Comparison of ENCODE assay signal across 25 cellular contexts in genomic region chr20:44402391-44403193, GRCh38. TPM values are rescaled to one million over a fixed set of nuclear protein-coding genes. Genes with fewer than 3 reads are reported as not detected.
A peak's percentile ranks its signal among the peaks of the same experiment; 100 is the strongest.
DNase-seq lines count a peak whose midpoint lies in the region; ATAC-seq, FAIRE-seq and TF ChIP-seq lines count a peak whose summit lies in the region.
"Had no signal": no experiment of that assay in that cellular context is flagged by ENCODE, and none has a peak within 500 bp of the region (broad histone marks: within the 10 kb centered on the region; RNA-seq: fewer than 3 reads in every experiment).

No MANE protein-coding gene starts in this region.

- no peak for FAIRE-seq in A549 (lab: Jason Lieb, UNC)

- peaks cover 18% of the 10 kb centered on the region for H3K27me3 Mint-ChIP-seq in nephron (ENCODE audit: low read depth)
- H3K27me3 Mint-ChIP-seq: central memory CD8-positive, alpha-beta T cell had no signal

- no peak for TF ChIP-seq EP300 in A549 (IDR thresholded peaks at IDR 0.05)

- no peaks in the 10 kb centered on the region for H3K9me3 Mint-ChIP-seq in nephron
- H3K9me3 Mint-ChIP-seq: central memory CD8-positive, alpha-beta T cell had no signal

- TF ChIP-seq POLR2A in A549 (IDR thresholded peaks at IDR 0.05; ENCODE audit: low read length), result no peak

- H3K4me1 Mint-ChIP-seq in nephron, result no peaks in the 10 kb centered on the region
- H3K4me1 Mint-ChIP-seq: central memory CD8-positive, alpha-beta T cell had no signal

- H3K9me2 ChIP-seq in hepatocyte (replicated peaks; ENCODE audit: insufficient read depth), result no peaks in the 10 kb centered on the region

- intact Hi-C loops in sciatic nerve (cut with DNase I), result no loop called here

- WGBS in A549 (ENCODE audit: missing lambda C conversion rate), result 86% methylated on average over 16 of the region's 18 CpGs
- 63% methylated on average over 18 of the region's 18 CpGs for WGBS in hepatocyte (ENCODE audit: low lambda C conversion rate, missing lambda C conversion rate)

- no peaks in the 10 kb centered on the region for H3K36me3 ChIP-seq in hepatocyte (replicated peaks; ENCODE audit: insufficient read depth, low read depth)
- H3K36me3 ChIP-seq: gastroesophageal sphincter, neutrophil, right atrium auricular region, suprapubic skin had no signal

- H3K79me2 ChIP-seq in hepatocyte, result peaks cover 51% of the 10 kb centered on the region

- H3K4me1 ChIP-seq in A549, result peaks cover 70% of the 10 kb centered on the region
- H3K4me1 ChIP-seq in hepatocyte (ENCODE audit: insufficient read depth), result peaks cover 11% of the 10 kb centered on the region
- H3K4me1 ChIP-seq: gastroesophageal sphincter, right atrium auricular region had no signal

- CTCF ChIA-PET in A549 (lab: Yijun Ruan, JAX), result interaction anchor here (1.0 to 1.7 kb wide), 3 partner anchors 11 to 57 kb away, joined by 3 to 7 read pairs (median 3); no protein-coding TSS in a partner anchor

- peak overlapping the region; percentile 75 to 86 for H3K27ac ChIP-seq in A549
- H3K27ac ChIP-seq in hepatocyte, result peak overlapping the region; percentile 97
- H3K27ac ChIP-seq: C4-2B, gastroesophageal sphincter, KMS-11, neutrophil, right atrium auricular region, suprapubic skin had no signal

- H2AFZ ChIP-seq in hepatocyte, result no peak overlapping the region

- peak overlapping the region; percentile 76 for H3K4me2 ChIP-seq in A549
- H3K4me2 ChIP-seq in hepatocyte, result peak overlapping the region; percentile 78
- H3K4me2 ChIP-seq: KMS-11 had no signal

- peak overlapping the region; percentile 56 to 74 (median 68) for H3K4me3 Mint-ChIP-seq in nephron
- H3K4me3 Mint-ChIP-seq: activated T-cell treated with anti-CD3 and anti-CD28 coated beads, Interleukin-2, amount 50 U/mL, for 24 hours; central memory CD8-positive, alpha-beta T cell had no signal

- no peaks in the 10 kb centered on the region for H3K27me3 ChIP-seq in hepatocyte
- H3K27me3 ChIP-seq: neutrophil, right atrium auricular region had no signal

- H3K4me3 ChIP-seq in A549 (peak overlapping the region; percentile 33), hepatocyte (peak overlapping the region; percentile 64)
- H3K4me3 ChIP-seq: gastroesophageal sphincter, right atrium auricular region, suprapubic skin had no signal

- no peak for TF ChIP-seq CTCF in A549 (IDR thresholded peaks at IDR 0.05)
- TF ChIP-seq CTCF in hepatocyte (IDR thresholded peaks at IDR 0.05; ENCODE audit: poor library complexity), result no peak
- no peak for TF ChIP-seq CTCF in nephron (IDR thresholded peaks at IDR 0.05; ENCODE audit: unreplicated experiment in 3 of 3)

- POLR2A ChIA-PET in A549 (lab: Yijun Ruan, JAX), result no interaction called here

- H3K36me3 Mint-ChIP-seq in nephron (ENCODE audit: low read depth), result no peaks in the 10 kb centered on the region

- DNase-seq in A549 (ENCODE audit: low read depth in 1 of 2, low spot score in 1 of 2), result no peak
- DNase-seq in NCI-H146 treated with DMSO at 0.1 percent for 48 hours (lab: John Stamatoyannopoulos, UW; ENCODE audit: unreplicated experiment), result peak; percentile 31
- DNase-seq in hepatocyte (ENCODE audit: low spot score), result peak; percentile 43
- no peak for DNase-seq in midbrain (lab: John Stamatoyannopoulos, UW)
- no peak for DNase-seq in sciatic nerve (ENCODE audit: low spot score)
- no peak for DNase-seq in NCI-H1417 treated with DMSO at 0.1 percent for 48 hours (lab: John Stamatoyannopoulos, UW)
- DNase-seq: activated CD4-positive, CD25-positive, alpha-beta regulatory T cell; activated naive CD4-positive, alpha-beta T cell treated with Interleukin-2 at 50 U/mL for 16 hours; activated T-cell treated with anti-CD3 and anti-CD28 coated beads, Interleukin-2, amount 50 U/mL, for 24 hours; amygdala; DMS153; GF-D8; left cardiac atrium; NCI-H1048; NCI-H2029 treated with DMSO at 0.1 percent for 48 hours; NCI-H524 treated with DMSO at 0.1 percent for 48 hours had no signal

- no peak for TF ChIP-seq RAD21 in A549 (conservative IDR thresholded peaks at IDR 0.05 in 1 of 2, IDR thresholded peaks at IDR 0.05 in 1 of 2)

- no peaks in the 10 kb centered on the region for H3K9me3 ChIP-seq in A549
- H3K9me3 ChIP-seq in hepatocyte (ENCODE audit: low read depth), result no peaks in the 10 kb centered on the region
- H3K9me3 ChIP-seq: gastroesophageal sphincter, neutrophil, right atrium auricular region, suprapubic skin had no signal

- no peaks in the 10 kb centered on the region for H4K20me1 ChIP-seq in hepatocyte (ENCODE audit: insufficient read depth, poor library complexity, severe bottlenecking)

- ATAC-seq in A549 (no peak), sciatic nerve (no peak), GM18517 (IDR thresholded peaks at IDR 0.05; ENCODE audit: unreplicated experiment) (no peak)
- ATAC-seq: gastroesophageal sphincter, left cardiac atrium had no signal

- peak overlapping the region; percentile 25 to 64 (median 31) for H3K27ac Mint-ChIP-seq in nephron
- H3K27ac Mint-ChIP-seq: activated T-cell treated with anti-CD3 and anti-CD28 coated beads, Interleukin-2, amount 50 U/mL, for 24 hours had no signal

TF ChIP-seq in A549, 52 proteins besides CTCF, POLR2A, EP300 and RAD21:
- TF ChIP-seq PBX3 (IDR thresholded peaks at IDR 0.05), result no peak
- TF ChIP-seq POLR2AphosphoS2 (conservative IDR thresholded peaks at IDR 0.05; ENCODE audit: low read length), result no peak
- TF ChIP-seq CHD2 (IDR thresholded peaks at IDR 0.05; ENCODE audit: low read length, partially characterized antibody), result no peak
- no peak for TF ChIP-seq CEBPB (IDR thresholded peaks at IDR 0.05)
- no peak for TF ChIP-seq HOXB13 (CRISPR knock-in tag; IDR thresholded peaks at IDR 0.05; ENCODE audit: low read depth)
- TF ChIP-seq, protein P1, sequence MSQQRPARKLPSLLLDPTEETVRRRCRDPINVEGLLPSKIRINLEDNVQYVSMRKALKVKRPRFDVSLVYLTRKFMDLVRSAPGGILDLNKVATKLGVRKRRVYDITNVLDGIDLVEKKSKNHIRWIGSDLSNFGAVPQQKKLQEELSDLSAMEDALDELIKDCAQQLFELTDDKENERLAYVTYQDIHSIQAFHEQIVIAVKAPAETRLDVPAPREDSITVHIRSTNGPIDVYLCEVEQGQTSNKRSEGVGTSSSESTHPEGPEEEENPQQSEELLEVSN (IDR thresholded peaks at IDR 0.05; ENCODE audit: borderline replicate concordance, low read depth), result no peak
- no peak for TF ChIP-seq RFX5 (IDR thresholded peaks at IDR 0.05)
- TF ChIP-seq, protein P2, sequence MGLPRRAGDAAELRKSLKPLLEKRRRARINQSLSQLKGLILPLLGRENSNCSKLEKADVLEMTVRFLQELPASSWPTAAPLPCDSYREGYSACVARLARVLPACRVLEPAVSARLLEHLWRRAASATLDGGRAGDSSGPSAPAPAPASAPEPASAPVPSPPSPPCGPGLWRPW (IDR thresholded peaks at IDR 0.05), result no peak
TF ChIP-seq in A549: peak in this region for 0.

RNA-seq across cellular contexts. Expression of gene HNF4A, which starts 47.1 kb away (rescaled TPM):
- 20.0 and 23.0 TPM in 2 replicates for polyA plus RNA-seq in A549 (2011; rRNA removed)
- 16.7 and 23.8 TPM in 2 replicates for polyA plus RNA-seq in A549 (2012; cell fraction: cytosol; rRNA removed)
- polyA plus RNA-seq in A549 (2012; cell fraction: nucleus; rRNA removed), result 26.9 and 33.9 TPM in 2 replicates
- 17.5 to 26.2 TPM (median 25.9 TPM) in 3 replicates for polyA plus RNA-seq in A549 (2017; fragmentation: RNase III; extraction: RNeasy Plus Mini Kit Qiagen cat#74134 plus additional on column Dnase treatment)
- 43.7 and 58.8 TPM in 2 replicates for polyA minus RNA-seq in A549 (2011; rRNA and poly(A)+ RNA removed)
- total RNA-seq in hepatocyte, result 66.7 and 88.0 TPM in 2 replicates
- 27.9 and 38.2 TPM in 2 replicates for polyA plus RNA-seq in hepatocyte
- total RNA-seq in sciatic nerve, result not detected
- total RNA-seq: gastroesophageal sphincter, left cardiac atrium, right atrium auricular region, suprapubic skin had no signal

Comparison
In these comparisons a context has a peak if more than half of its experiments do, and no peak if none do; other contexts are left out.
1. DNase-seq: peak in NCI-H146 treated with DMSO at 0.1 percent for 48 hours (single experiment) and hepatocyte (single experiment); none in A549 (0 of 2), midbrain (single experiment), sciatic nerve (single experiment) and NCI-H1417 treated with DMSO at 0.1 percent for 48 hours (single experiment).
2. RNA of gene HNF4A, which starts 47.1 kb away (total RNA-seq): 66.7 to 88.0 TPM in hepatocyte; not detected in sciatic nerve (single experiment); every median in the first group is over 10 times any median in the second.